Comparison of ENCODE assay signal across 8 cellular contexts in the genomic region with DNA sequence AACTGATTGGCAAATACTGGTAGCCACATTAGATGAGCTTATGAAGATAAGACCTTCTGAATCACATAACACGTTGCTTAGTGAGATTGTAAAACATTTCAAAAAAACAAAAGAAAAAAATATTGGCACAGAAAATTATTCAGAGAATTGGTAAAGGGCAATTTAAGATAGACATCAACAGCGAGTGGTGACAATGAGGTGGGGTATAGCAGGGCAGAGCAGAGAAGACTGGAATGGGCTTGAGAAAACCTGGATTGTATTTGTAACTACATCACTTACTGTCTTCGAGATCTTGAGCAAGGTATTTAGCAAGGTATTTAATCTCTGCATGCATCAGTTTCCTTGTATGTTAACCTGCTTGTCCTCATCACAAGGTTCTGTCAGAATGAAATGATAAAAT.
"Had no signal": no experiment of that assay in that cellular context is flagged by ENCODE, and none has a peak within 500 bp of the region (broad histone marks: within the 10 kb centered on the region; RNA-seq: fewer than 3 reads in every experiment).

No MANE protein-coding gene starts in this region.

- H3K9me3 ChIP-seq: HAP-1 had no signal

- ATAC-seq: HCT116, K562 had no signal

- H3K27ac ChIP-seq: GM23248 had no signal

- H3K36me3 ChIP-seq: HAP-1 had no signal

- H3K4me3 ChIP-seq: GM23248, HAP-1, K562 had no signal

- H3K4me1 ChIP-seq: HAP-1 had no signal

- H2AFZ ChIP-seq: GM23248 had no signal

- FAIRE-seq: K562 had no signal

- DNase-seq: GM23248, GOT3, H7, HFFc6, IMR-90 had no signal

- H3K9ac ChIP-seq: GM23248 had no signal
